ENCODE assay signal across 14 cellular contexts in genomic region chr16:53756329-53756996, GRCh38. TPM values are rescaled to one million over a fixed set of nuclear protein-coding genes. Genes with fewer than 3 reads are reported as not detected.
DNase-seq lines count a peak whose midpoint lies in the region; ATAC-seq lines count a peak whose summit lies in the region.
"Had no signal": no experiment of that assay in that cellular context is flagged by ENCODE, and none has a peak within 500 bp of the region (broad histone marks: within the 10 kb centered on the region; RNA-seq: fewer than 3 reads in every experiment).

No MANE protein-coding gene starts in this region.

- no peak overlapping the region for H2AFZ ChIP-seq in neuronal stem cell (ENCODE audit: low read length)

- H2AK5ac ChIP-seq in neuronal stem cell (ENCODE audit: low read depth, low read length): no peak overlapping the region

- WGBS in neuronal stem cell (ENCODE audit: extremely low coverage in 2 of 2, insufficient read length in 2 of 2, insufficient replicate concordance in 1 of 2), 2 donors: no CpG with 5 or more reads among the region's 4 CpGs

- no peak overlapping the region for H3K18ac ChIP-seq in neuronal stem cell (ENCODE audit: low read length)

- no peaks in the 10 kb centered on the region for H3K27me3 Mint-ChIP-seq in stimulated activated naive B cell treated with anti-CD40 and anti-IgM and Interleukin-4, amounts not matched to agents 10 μg/mL and 1 μg/mL and 100 μg/mL, for 72 hours

- H3K27ac Mint-ChIP-seq in stimulated activated naive B cell treated with anti-CD40 and anti-IgM and Interleukin-4, amounts not matched to agents 10 μg/mL and 1 μg/mL and 100 μg/mL, for 72 hours: no peak overlapping the region
- H3K27ac Mint-ChIP-seq: activated T-cell treated with anti-CD3 and anti-CD28 coated beads, Interleukin-2, amount 50 U/mL, for 72 hours; CD8-positive, alpha-beta T cell; natural killer cell had no signal

- H3K9me3 Mint-ChIP-seq in stimulated activated naive B cell treated with anti-CD40 and anti-IgM and Interleukin-4, amounts not matched to agents 10 μg/mL and 1 μg/mL and 100 μg/mL, for 72 hours: peaks cover 4 to 9% of the 10 kb centered on the region in 2 donors
- H3K9me3 Mint-ChIP-seq: natural killer cell had no signal

- H3K4me3 Mint-ChIP-seq in stimulated activated naive B cell treated with anti-CD40 and anti-IgM and Interleukin-4, amounts not matched to agents 10 μg/mL and 1 μg/mL and 100 μg/mL, for 72 hours: no peak overlapping the region
- H3K4me3 Mint-ChIP-seq: activated T-cell treated with anti-CD3 and anti-CD28 coated beads, Interleukin-2, amount 50 U/mL, for 72 hours; CD8-positive, alpha-beta T cell; natural killer cell had no signal

- no peaks in the 10 kb centered on the region for H3K36me3 ChIP-seq in neuronal stem cell (replicated peaks in 1 of 2; ENCODE audit: control insufficient read depth in 2 of 2, insufficient read depth in 2 of 2, low read length in 2 of 2)

- H3K79me1 ChIP-seq in neuronal stem cell (ENCODE audit: low read depth, low read length): no peaks in the 10 kb centered on the region

- H3K36me3 Mint-ChIP-seq in stimulated activated naive B cell treated with anti-CD40 and anti-IgM and Interleukin-4, amounts not matched to agents 10 μg/mL and 1 μg/mL and 100 μg/mL, for 72 hours: peaks cover 6 to 23% of the 10 kb centered on the region in 2 donors
- H3K36me3 Mint-ChIP-seq: natural killer cell had no signal

- H3K4ac ChIP-seq in neuronal stem cell (ENCODE audit: low read length): no peak overlapping the region

- no peak overlapping the region for H3K4me2 ChIP-seq in neuronal stem cell (ENCODE audit: insufficient read depth, low read length, poor library complexity, severe bottlenecking)

- no peak overlapping the region for H2BK12ac ChIP-seq in neuronal stem cell (ENCODE audit: low read length)

- no peak overlapping the region for H3K9ac ChIP-seq in neuronal stem cell (ENCODE audit: low read depth, low read length, poor library complexity)

- peak; percentile 36 for DNase-seq in DMS79 (lab: John Stamatoyannopoulos, UW)
- DNase-seq in NCI-H526 treated with DMSO at 0.1 percent for 48 hours (lab: John Stamatoyannopoulos, UW): peak; percentile 51
- DNase-seq in fibroblast of gingiva (ENCODE audit: low read depth): peak; percentile 27
- DNase-seq in neuronal stem cell (ENCODE audit: low spot score): peak; percentile 72
- DNase-seq in stimulated activated CD4-positive, alpha-beta T cell treated with anti-CD3 and anti-CD28 coated beads, Interleukin-1b, Interleukin-23, amount 100 ng/mL, for 48 hours: no peak
- DNase-seq in stimulated activated naive B cell treated with anti-CD40 and anti-IgM and Interleukin-4, amounts not matched to agents 10 μg/mL and 1 μg/mL and 100 μg/mL, for 72 hours: no peak
- DNase-seq: activated T-cell treated with anti-CD3 and anti-CD28 coated beads, Interleukin-2, amount 50 U/mL, for 72 hours; CD8-positive, alpha-beta T cell; cerebellar nuclear complex; natural killer cell; stimulated activated CD4-positive, alpha-beta T cell treated with anti-CD3 and anti-CD28 coated beads, Interleukin-4, amount 100 ng/mL, for 1 hour had no signal

- H3K9me3 ChIP-seq in neuronal stem cell (replicated peaks in 1 of 2; ENCODE audit: control insufficient read depth in 2 of 2, insufficient read depth in 1 of 2, low read depth in 1 of 2, low read length in 2 of 2): no peaks in the 10 kb centered on the region

- H2BK5ac ChIP-seq in neuronal stem cell (ENCODE audit: low read length): no peak overlapping the region

- H3K23ac ChIP-seq in neuronal stem cell (ENCODE audit: low read depth, low read length, poor library complexity): no peak overlapping the region

- no peak overlapping the region for H3K4me3 ChIP-seq in neuronal stem cell (ENCODE audit: low read length in 2 of 2)
- H3K4me3 ChIP-seq: K562 had no signal

- H3K27me3 ChIP-seq in neuronal stem cell (ENCODE audit: control insufficient read depth in 3 of 3, insufficient read depth in 3 of 3, low read depth in 1 of 3, low read length in 3 of 3): no peaks in the 10 kb centered on the region

- H2BK120ac ChIP-seq in neuronal stem cell (ENCODE audit: low read depth, low read length): no peak overlapping the region

- no peak overlapping the region for H4K91ac ChIP-seq in neuronal stem cell (ENCODE audit: low read depth, low read length, poor library complexity)

- no peak overlapping the region for H3K27ac ChIP-seq in neuronal stem cell (replicated peaks; ENCODE audit: low read length)

- H3K14ac ChIP-seq in neuronal stem cell (ENCODE audit: low read length): no peak overlapping the region

- no peak overlapping the region for H4K8ac ChIP-seq in neuronal stem cell (ENCODE audit: low read depth, low read length)

- H2BK15ac ChIP-seq in neuronal stem cell (ENCODE audit: low read length): no peak overlapping the region

- peaks cover 13 to 34% of the 10 kb centered on the region in 2 donors for H3K4me1 ChIP-seq in neuronal stem cell (ENCODE audit: control insufficient read depth in 2 of 2, insufficient read depth in 1 of 2, low read depth in 1 of 2, low read length in 2 of 2)

- ATAC-seq in GM21447 (IDR thresholded peaks at IDR 0.05; ENCODE audit: unreplicated experiment): no peak
- no peak for ATAC-seq in HG02588 (IDR thresholded peaks at IDR 0.05; ENCODE audit: unreplicated experiment)
- ATAC-seq in stimulated activated naive B cell treated with anti-CD40 and anti-IgM and Interleukin-4, amounts not matched to agents 10 μg/mL and 1 μg/mL and 100 μg/mL, for 72 hours (replicated peaks): no peak
- ATAC-seq: activated T-cell treated with anti-CD3 and anti-CD28 coated beads, Interleukin-2, amount 50 U/mL, for 72 hours; CD8-positive, alpha-beta T cell; natural killer cell had no signal

- peaks cover 10 to 16% of the 10 kb centered on the region in 2 donors for H3K4me1 Mint-ChIP-seq in stimulated activated naive B cell treated with anti-CD40 and anti-IgM and Interleukin-4, amounts not matched to agents 10 μg/mL and 1 μg/mL and 100 μg/mL, for 72 hours

RNA-seq across cellular contexts. Expression of gene FTO, which starts 52.5 kb away (rescaled TPM):
- 40.2 TPM for polyA plus RNA-seq in neuronal stem cell (2013, experiment 1 of 2)
- 40.3 TPM for polyA plus RNA-seq in neuronal stem cell (2013, experiment 2 of 2)

RNA-seq across cellular contexts. Expression of gene RPGRIP1L, which starts 52.8 kb away (rescaled TPM):
- 13.2 TPM for polyA plus RNA-seq in neuronal stem cell (2013, experiment 1 of 2)
- 13.8 TPM for polyA plus RNA-seq in neuronal stem cell (2013, experiment 2 of 2)

Comparison
In these comparisons a context has a peak if more than half of its experiments do, and no peak if none do; other contexts are left out.
1. DNase-seq: peak in DMS79 (single experiment), NCI-H526 treated with DMSO at 0.1 percent for 48 hours (single experiment), fibroblast of gingiva (single experiment) and neuronal stem cell (single experiment); none in stimulated activated CD4-positive, alpha-beta T cell treated with anti-CD3 and anti-CD28 coated beads, Interleukin-1b, Interleukin-23, amount 100 ng/mL, for 48 hours (single experiment) and stimulated activated naive B cell treated with anti-CD40 and anti-IgM and Interleukin-4, amounts not matched to agents 10 μg/mL and 1 μg/mL and 100 μg/mL, for 72 hours (single experiment).